21 cellular contexts compared by ENCODE assay signal in genomic region chr2:132392211-132392610, GRCh38. TPM values are rescaled to one million over a fixed set of nuclear protein-coding genes. Genes with fewer than 3 reads are reported as not detected.
"Had no signal": no experiment of that assay in that cellular context is flagged by ENCODE, and none has a peak within 500 bp of the region (broad histone marks: within the 10 kb centered on the region; RNA-seq: fewer than 3 reads in every experiment).

No MANE protein-coding gene starts in this region.

- H3K36me3 ChIP-seq: adrenal gland, suprapubic skin, upper lobe of left lung had no signal

- H3K4me1 Mint-ChIP-seq: activated B cell treated with CpG ODN at 0.5 μM for 24 hours; activated CD4-positive, alpha-beta T cell treated with anti-CD3 and anti-CD28 coated beads, Interleukin-2, amount 10 ng/mL, durations not matched to agents 7 days and 5 days; activated naive CD4-positive, alpha-beta T cell treated with anti-CD3 and anti-CD28 coated beads, Interleukin-2, amount 10 ng/mL, durations not matched to agents 7 days and 5 days; immature natural killer cell; natural killer cell had no signal

- H3K27me3 Mint-ChIP-seq: activated B cell treated with CpG ODN at 0.5 μM for 24 hours; activated CD4-positive, alpha-beta T cell treated with anti-CD3 and anti-CD28 coated beads, Interleukin-2, amount 10 ng/mL, durations not matched to agents 7 days and 5 days; activated naive CD4-positive, alpha-beta T cell treated with anti-CD3 and anti-CD28 coated beads, Interleukin-2, amount 10 ng/mL, durations not matched to agents 7 days and 5 days; effector memory CD8-positive, alpha-beta T cell had no signal

- H3K27me3 ChIP-seq: adrenal gland, suprapubic skin, upper lobe of left lung had no signal

- H3K4me3 Mint-ChIP-seq: activated B cell treated with CpG ODN at 0.5 μM for 24 hours; activated CD4-positive, alpha-beta T cell treated with anti-CD3 and anti-CD28 coated beads, Interleukin-2, amount 10 ng/mL, durations not matched to agents 7 days and 5 days; activated naive CD4-positive, alpha-beta T cell treated with anti-CD3 and anti-CD28 coated beads, Interleukin-2, amount 10 ng/mL, durations not matched to agents 7 days and 5 days; effector memory CD8-positive, alpha-beta T cell; immature natural killer cell; natural killer cell; T-helper 1 cell treated with Interleukin-12 subunit alpha and Interleukin-12 subunit beta and Interleukin-4 antibody, amounts not matched to agents 30 μg/mL and 1 μg/mL, for 36 hours had no signal

- H3K27ac ChIP-seq: adrenal gland, suprapubic skin, upper lobe of left lung had no signal

- H3K27ac Mint-ChIP-seq: activated B cell treated with CpG ODN at 0.5 μM for 24 hours; activated CD4-positive, alpha-beta T cell treated with anti-CD3 and anti-CD28 coated beads, Interleukin-2, amount 10 ng/mL, durations not matched to agents 7 days and 5 days; activated naive CD4-positive, alpha-beta T cell treated with anti-CD3 and anti-CD28 coated beads, Interleukin-2, amount 10 ng/mL, durations not matched to agents 7 days and 5 days; effector memory CD8-positive, alpha-beta T cell; immature natural killer cell; natural killer cell; T-helper 1 cell treated with Interleukin-12 subunit alpha and Interleukin-12 subunit beta and Interleukin-4 antibody, amounts not matched to agents 30 μg/mL and 1 μg/mL, for 36 hours had no signal

- H3K9me3 ChIP-seq: adrenal gland, mucosa of descending colon, suprapubic skin had no signal

- H3K4me3 ChIP-seq: adrenal gland, mucosa of descending colon, suprapubic skin, upper lobe of left lung had no signal

- H3K9me3 Mint-ChIP-seq: activated CD4-positive, alpha-beta T cell treated with anti-CD3 and anti-CD28 coated beads, Interleukin-2, amount 10 ng/mL, durations not matched to agents 7 days and 5 days had no signal

- H3K36me3 Mint-ChIP-seq: activated naive CD4-positive, alpha-beta T cell treated with anti-CD3 and anti-CD28 coated beads, Interleukin-2, amount 10 ng/mL, durations not matched to agents 7 days and 5 days; immature natural killer cell; natural killer cell had no signal

- H3K4me1 ChIP-seq: adrenal gland, suprapubic skin, upper lobe of left lung had no signal

- DNase-seq: activated B cell treated with CpG ODN at 0.5 μM for 24 hours; activated CD4-positive, alpha-beta T cell treated with anti-CD3 and anti-CD28 coated beads, Interleukin-2, amount 10 ng/mL, durations not matched to agents 7 days and 5 days; activated CD8-positive, alpha-beta memory T cell treated with anti-CD3 and anti-CD28 coated beads for 24 hours; activated naive CD4-positive, alpha-beta T cell treated with anti-CD3 and anti-CD28 coated beads, Interleukin-2, amount 10 ng/mL, durations not matched to agents 7 days and 5 days; adrenal gland; central memory CD4-positive, alpha-beta T cell; effector memory CD8-positive, alpha-beta T cell; erythroblast; immature natural killer cell; left colon; mammary epithelial cell; mucosa of descending colon; natural killer cell; stimulated activated CD4-positive, alpha-beta T cell treated with anti-CD3 and anti-CD28 coated beads, Interleukin-4, amount 100 ng/mL, for 1 hour; stimulated activated CD8-positive, alpha-beta memory T cell treated with anti-CD3 and anti-CD28 coated beads, Interleukin-4, amount 100 ng/mL, for 48 hours; stimulated activated naive CD8-positive, alpha-beta T cell treated with anti-CD3 and anti-CD28 coated beads, Interleukin-15, Interleukin-2, amounts not matched to agents 100 U/mL and 50 U/mL, for 24 hours; upper lobe of left lung had no signal

- ATAC-seq: effector memory CD8-positive, alpha-beta T cell; left colon; mucosa of descending colon; natural killer cell; stimulated activated naive CD8-positive, alpha-beta T cell treated with anti-CD3 and anti-CD28 coated beads, Interleukin-15, Interleukin-2, amounts not matched to agents 100 U/mL and 50 U/mL, for 24 hours had no signal

RNA-seq across cellular contexts. Expression of gene GPR39, which starts 24.4 kb away (rescaled TPM):
- total RNA-seq: activated B cell treated with CpG ODN at 0.5 μM for 24 hours; activated CD4-positive, alpha-beta T cell treated with anti-CD3 and anti-CD28 coated beads, Interleukin-2, amount 10 ng/mL, durations not matched to agents 7 days and 5 days; natural killer cell; omental fat pad; pulmonary artery endothelial cell had no signal
- polyA plus RNA-seq: immature natural killer cell had no signal
